In the genomic region with DNA sequence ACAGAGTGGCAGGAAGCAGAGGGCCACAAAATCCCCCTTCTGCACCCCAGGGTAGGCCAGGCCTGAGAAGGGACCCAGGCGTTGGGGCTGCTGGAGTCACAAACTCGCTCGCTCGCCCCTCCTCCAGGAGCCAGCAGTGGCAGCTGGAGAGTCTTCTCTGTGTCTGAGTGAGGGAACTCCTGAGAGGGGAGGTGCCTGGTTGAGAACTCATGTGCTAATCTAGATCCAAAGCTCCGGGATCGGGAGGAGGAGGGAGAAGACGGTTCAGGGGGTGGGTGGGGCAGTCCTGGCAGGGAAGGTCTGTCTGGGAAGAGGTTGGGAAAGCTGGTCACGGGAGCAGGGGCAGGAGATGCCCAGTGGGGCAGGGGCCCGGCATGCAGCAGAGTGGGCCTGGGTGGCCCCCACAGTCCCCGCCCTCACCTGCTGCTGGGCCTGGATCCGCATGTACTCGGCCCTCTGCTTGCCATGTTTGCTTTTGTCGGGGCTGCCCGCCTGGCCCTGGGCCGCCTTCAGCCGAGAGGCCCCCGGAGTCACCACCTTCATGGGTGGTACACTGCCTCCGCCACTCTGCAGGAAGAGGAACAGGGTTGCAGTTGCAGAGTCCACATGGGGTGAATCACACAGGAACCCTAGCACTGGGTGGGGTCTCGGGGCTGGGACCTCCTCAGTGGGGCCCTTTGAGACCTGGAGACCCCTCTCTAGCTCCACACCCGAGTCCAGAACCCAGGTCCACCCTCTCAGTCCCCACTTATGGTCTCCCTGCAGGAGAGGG, we compare ENCODE assay signal across 25 cellular contexts.
"Had no signal": no experiment of that assay in that cellular context is flagged by ENCODE, and none has a peak within 500 bp of the region (broad histone marks: within the 10 kb centered on the region; RNA-seq: fewer than 3 reads in every experiment).

No MANE protein-coding gene starts in this region.

- H3K4me1 Mint-ChIP-seq: activated B cell treated with CpG ODN at 0.5 μM for 24 hours; activated CD4-positive, alpha-beta T cell treated with anti-CD3 and anti-CD28 coated beads for 36 hours; activated T-helper 17 cell treated with anti-CD3 and anti-CD28 coated beads, Interleukin-2, amount 50 U/mL, for 72 hours; natural killer cell had no signal

- H3K36me3 Mint-ChIP-seq: activated naive CD4-positive, alpha-beta T cell treated with anti-CD3 and anti-CD28 coated beads, Interleukin-2, amount 50 U/mL, for 72 hours; natural killer cell; stimulated activated effector memory CD8-positive, alpha-beta T cell treated with anti-CD3 and anti-CD28 coated beads, Interleukin-12 subunit alpha, Interleukin-12 subunit beta, amount 100 ng/mL, for 72 hours had no signal

- H3K4me1 ChIP-seq: gastroesophageal sphincter, psoas muscle, right atrium auricular region, tibial artery had no signal

- H3K27ac ChIP-seq: gastroesophageal sphincter, pancreas, psoas muscle, right atrium auricular region, tibial artery had no signal

- FAIRE-seq: astrocyte, colon, pancreas, TTC549 had no signal

- ATAC-seq: activated CD4-positive, alpha-beta T cell treated with anti-CD3 and anti-CD28 coated beads for 36 hours; activated naive CD4-positive, alpha-beta T cell treated with anti-CD3 and anti-CD28 coated beads, Interleukin-2, amount 50 U/mL, for 72 hours; activated T-helper 17 cell treated with anti-CD3 and anti-CD28 coated beads, Interleukin-2, amount 50 U/mL, for 72 hours; gastroesophageal sphincter; left ventricle myocardium superior; natural killer cell; pancreas; psoas muscle; stimulated activated effector memory CD8-positive, alpha-beta T cell treated with anti-CD3 and anti-CD28 coated beads, Interleukin-12 subunit alpha, Interleukin-12 subunit beta, amount 100 ng/mL, for 72 hours; stimulated activated naive CD8-positive, alpha-beta T cell treated with anti-CD3 and anti-CD28 coated beads, Interleukin-15, amount 100 ng/mL, for 72 hours had no signal

- H3K4me3 Mint-ChIP-seq: activated B cell treated with CpG ODN at 0.5 μM for 24 hours; activated CD4-positive, alpha-beta T cell treated with anti-CD3 and anti-CD28 coated beads for 36 hours; activated T-cell treated with anti-CD3 and anti-CD28 coated beads, Interleukin-2, amount 50 U/mL, for 24 hours; activated T-helper 17 cell treated with anti-CD3 and anti-CD28 coated beads, Interleukin-2, amount 50 U/mL, for 72 hours; natural killer cell; stimulated activated effector memory CD8-positive, alpha-beta T cell treated with anti-CD3 and anti-CD28 coated beads, Interleukin-12 subunit alpha, Interleukin-12 subunit beta, amount 100 ng/mL, for 72 hours; stimulated activated naive CD8-positive, alpha-beta T cell treated with anti-CD3 and anti-CD28 coated beads, Interleukin-15, amount 100 ng/mL, for 72 hours; T-helper 2 cell treated with Interferon-gamma antibody and Interleukin-4, amounts not matched to agents 5 μg/mL and 100 μg/mL, for 36 hours had no signal

- H3K9me3 ChIP-seq: gastroesophageal sphincter, pancreas, psoas muscle, right atrium auricular region, tibial artery had no signal

- H3K36me3 ChIP-seq: gastroesophageal sphincter, pancreas, right atrium auricular region, tibial artery had no signal

- DNase-seq: activated B cell treated with CpG ODN at 0.5 μM for 24 hours; activated CD4-positive, alpha-beta T cell treated with anti-CD3 and anti-CD28 coated beads for 36 hours; activated CD4-positive, alpha-beta T cell treated with anti-CD3 and anti-CD28 coated beads, Interleukin-2, amount 50 U/mL, for 4 hours; activated CD8-positive, alpha-beta memory T cell treated with anti-CD3 and anti-CD28 coated beads for 24 hours; activated CD8-positive, alpha-beta memory T cell treated with anti-CD3 and anti-CD28 coated beads, Interleukin-2, amount 50 U/mL, for 4 hours; activated T-cell treated with anti-CD3 and anti-CD28 coated beads, Interleukin-2, amount 50 U/mL, for 24 hours; central memory CD4-positive, alpha-beta T cell; hypothalamus; left ventricle myocardium superior; midbrain; natural killer cell; pancreas; stimulated activated CD4-positive, alpha-beta T cell treated with anti-CD3 and anti-CD28 coated beads, Interleukin-12 subunit alpha, Interleukin-12 subunit beta, amount 100 ng/mL, for 4 hours; stimulated activated naive CD8-positive, alpha-beta T cell treated with anti-CD3 and anti-CD28 coated beads, Interleukin-15, amount 100 ng/mL, for 72 hours; tibial artery had no signal

- H3K27ac Mint-ChIP-seq: activated B cell treated with CpG ODN at 0.5 μM for 24 hours; activated CD4-positive, alpha-beta T cell treated with anti-CD3 and anti-CD28 coated beads for 36 hours; activated naive CD4-positive, alpha-beta T cell treated with anti-CD3 and anti-CD28 coated beads, Interleukin-2, amount 50 U/mL, for 72 hours; activated T-cell treated with anti-CD3 and anti-CD28 coated beads, Interleukin-2, amount 50 U/mL, for 24 hours; activated T-helper 17 cell treated with anti-CD3 and anti-CD28 coated beads, Interleukin-2, amount 50 U/mL, for 72 hours; natural killer cell; stimulated activated effector memory CD8-positive, alpha-beta T cell treated with anti-CD3 and anti-CD28 coated beads, Interleukin-12 subunit alpha, Interleukin-12 subunit beta, amount 100 ng/mL, for 72 hours; stimulated activated naive CD8-positive, alpha-beta T cell treated with anti-CD3 and anti-CD28 coated beads, Interleukin-15, amount 100 ng/mL, for 72 hours; T-helper 2 cell treated with Interferon-gamma antibody and Interleukin-4, amounts not matched to agents 5 μg/mL and 100 μg/mL, for 36 hours had no signal

- H3K27me3 ChIP-seq: pancreas, right atrium auricular region had no signal

- H3K4me3 ChIP-seq: gastroesophageal sphincter, pancreas, psoas muscle, right atrium auricular region, tibial artery had no signal
